Comparison of ENCODE assay signal across 1 cellular context in the genomic region with DNA sequence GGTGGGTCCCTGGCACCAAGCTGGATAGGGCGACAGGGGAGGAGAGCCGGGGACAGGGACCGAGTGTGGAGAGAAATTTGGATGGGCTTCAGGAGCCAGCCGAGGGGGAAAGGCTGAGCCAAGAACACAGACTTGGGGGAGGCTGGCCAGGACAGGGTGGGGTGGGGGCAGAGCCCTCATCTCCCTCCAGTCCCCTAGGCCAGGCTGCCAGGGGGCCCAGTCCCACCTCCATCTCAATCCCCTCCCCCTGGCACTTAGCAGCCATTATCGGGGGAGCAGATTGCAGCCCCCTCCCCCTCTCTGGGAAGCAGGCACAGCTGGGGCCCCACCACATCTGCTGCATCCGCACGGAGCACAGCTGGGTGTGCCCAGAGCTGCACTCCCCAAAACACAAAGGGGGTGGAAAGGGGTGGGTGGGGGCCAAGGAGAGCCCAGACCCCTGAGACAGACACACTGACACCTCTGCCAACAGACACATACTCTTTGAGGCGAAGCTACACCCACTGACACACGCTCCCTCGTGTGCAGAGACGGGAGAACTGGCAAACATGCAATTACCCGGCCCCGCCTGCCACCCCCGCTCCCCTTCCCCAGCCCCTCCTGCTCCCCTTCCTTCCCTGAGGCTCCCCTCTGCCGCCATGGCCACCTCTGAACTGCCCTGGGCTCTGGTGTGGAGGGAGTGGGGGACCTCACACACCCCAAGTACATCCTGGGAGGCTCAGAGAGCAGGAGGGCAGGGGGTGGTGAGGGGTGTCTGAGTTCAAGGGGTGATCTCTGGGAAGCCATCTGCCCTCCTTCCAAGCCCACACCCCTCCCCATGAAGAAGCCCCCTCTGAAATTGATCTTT.
TF ChIP-seq lines count a peak whose summit lies in the region.

No MANE protein-coding gene starts in this region.

TF ChIP-seq in HCT116, 20 proteins besides CTCF, POLR2A, EP300 and RAD21:
- TF ChIP-seq REST (IDR thresholded peaks at IDR 0.05; ENCODE audit: low read depth) (no peak), CEBPB (IDR thresholded peaks at IDR 0.05; ENCODE audit: low read depth) (no peak), YY1 (IDR thresholded peaks at IDR 0.05; ENCODE audit: extremely low read depth, insufficient replicate concordance, low read depth, low read length) (no peak), EGR1 (IDR thresholded peaks at IDR 0.05; ENCODE audit: low read depth) (no peak), ZFX (IDR thresholded peaks at IDR 0.05) (no peak), EZH2phosphoT487 (IDR thresholded peaks at IDR 0.05; ENCODE audit: borderline replicate concordance) (no peak), POLR2AphosphoS5 (IDR thresholded peaks at IDR 0.05; ENCODE audit: low read depth, low read length) (no peak), SIN3A (IDR thresholded peaks at IDR 0.05; ENCODE audit: low read depth) (no peak), EZH2 (IDR thresholded peaks at IDR 0.05) (no peak), TCF7L2 (IDR thresholded peaks at IDR 0.05; ENCODE audit: borderline replicate concordance, extremely low read depth, insufficient read depth, insufficient read length) (no peak), ELF1 (IDR thresholded peaks at IDR 0.05; ENCODE audit: borderline replicate concordance, low read depth) (no peak), FOSL1 (IDR thresholded peaks at IDR 0.05; ENCODE audit: low read depth) (no peak), SRF (IDR thresholded peaks at IDR 0.05; ENCODE audit: low read depth) (no peak), MAX (IDR thresholded peaks at IDR 0.05) (no peak), SP1 (IDR thresholded peaks at IDR 0.05; ENCODE audit: low read depth) (no peak), CBX3 (IDR thresholded peaks at IDR 0.05; ENCODE audit: low read depth) (no peak)
- TF ChIP-seq, protein P1, sequence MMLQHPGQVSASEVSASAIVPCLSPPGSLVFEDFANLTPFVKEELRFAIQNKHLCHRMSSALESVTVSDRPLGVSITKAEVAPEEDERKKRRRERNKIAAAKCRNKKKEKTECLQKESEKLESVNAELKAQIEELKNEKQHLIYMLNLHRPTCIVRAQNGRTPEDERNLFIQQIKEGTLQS (IDR thresholded peaks at IDR 0.05): no peak
